In the genomic region with DNA sequence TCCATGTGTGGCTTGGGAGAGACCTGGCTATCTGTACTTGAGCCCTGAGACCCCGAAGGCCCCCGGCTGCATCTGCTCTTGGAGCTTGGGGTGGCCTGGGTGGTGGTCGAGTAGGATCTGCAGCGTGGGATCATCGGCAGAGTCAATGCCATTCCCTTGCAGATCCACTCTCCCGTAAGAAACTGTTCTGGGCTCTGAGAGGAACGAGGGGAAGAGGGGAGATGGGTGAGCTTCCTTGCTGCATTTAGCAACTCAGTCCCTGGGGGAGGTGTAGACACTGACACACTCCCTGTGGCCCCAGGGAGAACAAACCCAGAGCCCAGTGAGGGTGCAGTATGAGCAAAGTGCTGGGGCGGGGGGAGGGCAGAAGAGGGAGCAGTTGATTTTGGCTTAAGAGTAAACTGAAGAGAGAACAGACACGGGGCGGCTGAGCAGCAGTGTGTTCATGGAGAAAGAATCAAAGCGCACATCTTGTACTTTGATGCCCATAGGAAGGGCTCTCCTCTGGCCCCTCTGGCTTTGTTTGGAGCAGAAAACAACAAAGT, we compare ENCODE assay signal across 1 cellular context.
TF ChIP-seq lines count a peak whose summit lies in the region.

No MANE protein-coding gene starts in this region.

TF ChIP-seq in HepG2, 621 proteins besides CTCF, POLR2A, EP300 and RAD21 (continued from another document and continues in another):
- TF ChIP-seq ELF4 (CRISPR knock-in tag; IDR thresholded peaks at IDR 0.05; ENCODE audit: borderline replicate concordance) (no peak), TSC22D2 (CRISPR knock-in tag; IDR thresholded peaks at IDR 0.05; ENCODE audit: borderline replicate concordance) (no peak), TEAD2 (CRISPR knock-in tag; IDR thresholded peaks at IDR 0.05) (no peak), ELF3 (CRISPR knock-in tag; IDR thresholded peaks at IDR 0.05) (no peak), ZNF136 (CRISPR knock-in tag; IDR thresholded peaks at IDR 0.05; ENCODE audit: low read depth) (peak; percentile 92), ZNF549 (CRISPR knock-in tag; IDR thresholded peaks at IDR 0.05) (no peak), NFKB2 (CRISPR knock-in tag; IDR thresholded peaks at IDR 0.05; ENCODE audit: borderline replicate concordance) (no peak), GTF2F1 (IDR thresholded peaks at IDR 0.05; ENCODE audit: low read length) (no peak), KLF16 (CRISPR knock-in tag; IDR thresholded peaks at IDR 0.05) (no peak), ZNF101 (CRISPR knock-in tag; IDR thresholded peaks at IDR 0.05; ENCODE audit: borderline replicate concordance, low read depth) (0 out of 2 replicates have a peak, but pooled peaks have one; percentile 32), NBN (conservative IDR thresholded peaks at IDR 0.05) (no peak), TAF15 (IDR thresholded peaks at IDR 0.05; ENCODE audit: low read depth, low read length, poor library complexity, severe bottlenecking) (no peak), PPARG (CRISPR knock-in tag; conservative IDR thresholded peaks at IDR 0.05) (no peak), GTF3A (CRISPR knock-in tag; conservative IDR thresholded peaks at IDR 0.05) (peak; percentile 87; the same call in 1 of the 2 replicates), ZNF333 (CRISPR knock-in tag; IDR thresholded peaks at IDR 0.05; ENCODE audit: borderline replicate concordance) (peak; percentile 84; the same call in 1 of the 2 replicates), ZNF274 (CRISPR knock-in tag; IDR thresholded peaks at IDR 0.05) (peak; percentile 70; the same call in 1 of the 2 replicates), ZSCAN22 (CRISPR knock-in tag; IDR thresholded peaks at IDR 0.05) (no peak), SMAD1 (CRISPR knock-in tag; IDR thresholded peaks at IDR 0.05; ENCODE audit: borderline replicate concordance, low read depth) (no peak), NFE2L2 (IDR thresholded peaks at IDR 0.05; ENCODE audit: low read length) (no peak), SPEN (CRISPR knock-in tag; IDR thresholded peaks at IDR 0.05; ENCODE audit: low read depth) (no peak), BRCA1 (CRISPR knock-in tag; IDR thresholded peaks at IDR 0.05) (no peak), SMAD3 (CRISPR knock-in tag; IDR thresholded peaks at IDR 0.05) (no peak), ISX (CRISPR knock-in tag; conservative IDR thresholded peaks at IDR 0.05) (no peak), JUNB (CRISPR knock-in tag; IDR thresholded peaks at IDR 0.05; ENCODE audit: borderline replicate concordance) (no peak), NFYB (CRISPR knock-in tag; IDR thresholded peaks at IDR 0.05) (no peak)
- TF ChIP-seq, protein P1, sequence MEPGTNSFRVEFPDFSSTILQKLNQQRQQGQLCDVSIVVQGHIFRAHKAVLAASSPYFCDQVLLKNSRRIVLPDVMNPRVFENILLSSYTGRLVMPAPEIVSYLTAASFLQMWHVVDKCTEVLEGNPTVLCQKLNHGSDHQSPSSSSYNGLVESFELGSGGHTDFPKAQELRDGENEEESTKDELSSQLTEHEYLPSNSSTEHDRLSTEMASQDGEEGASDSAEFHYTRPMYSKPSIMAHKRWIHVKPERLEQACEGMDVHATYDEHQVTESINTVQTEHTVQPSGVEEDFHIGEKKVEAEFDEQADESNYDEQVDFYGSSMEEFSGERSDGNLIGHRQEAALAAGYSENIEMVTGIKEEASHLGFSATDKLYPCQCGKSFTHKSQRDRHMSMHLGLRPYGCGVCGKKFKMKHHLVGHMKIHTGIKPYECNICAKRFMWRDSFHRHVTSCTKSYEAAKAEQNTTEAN (CRISPR knock-in tag; conservative IDR thresholded peaks at IDR 0.05) = no peak
- TF ChIP-seq, protein P2, sequence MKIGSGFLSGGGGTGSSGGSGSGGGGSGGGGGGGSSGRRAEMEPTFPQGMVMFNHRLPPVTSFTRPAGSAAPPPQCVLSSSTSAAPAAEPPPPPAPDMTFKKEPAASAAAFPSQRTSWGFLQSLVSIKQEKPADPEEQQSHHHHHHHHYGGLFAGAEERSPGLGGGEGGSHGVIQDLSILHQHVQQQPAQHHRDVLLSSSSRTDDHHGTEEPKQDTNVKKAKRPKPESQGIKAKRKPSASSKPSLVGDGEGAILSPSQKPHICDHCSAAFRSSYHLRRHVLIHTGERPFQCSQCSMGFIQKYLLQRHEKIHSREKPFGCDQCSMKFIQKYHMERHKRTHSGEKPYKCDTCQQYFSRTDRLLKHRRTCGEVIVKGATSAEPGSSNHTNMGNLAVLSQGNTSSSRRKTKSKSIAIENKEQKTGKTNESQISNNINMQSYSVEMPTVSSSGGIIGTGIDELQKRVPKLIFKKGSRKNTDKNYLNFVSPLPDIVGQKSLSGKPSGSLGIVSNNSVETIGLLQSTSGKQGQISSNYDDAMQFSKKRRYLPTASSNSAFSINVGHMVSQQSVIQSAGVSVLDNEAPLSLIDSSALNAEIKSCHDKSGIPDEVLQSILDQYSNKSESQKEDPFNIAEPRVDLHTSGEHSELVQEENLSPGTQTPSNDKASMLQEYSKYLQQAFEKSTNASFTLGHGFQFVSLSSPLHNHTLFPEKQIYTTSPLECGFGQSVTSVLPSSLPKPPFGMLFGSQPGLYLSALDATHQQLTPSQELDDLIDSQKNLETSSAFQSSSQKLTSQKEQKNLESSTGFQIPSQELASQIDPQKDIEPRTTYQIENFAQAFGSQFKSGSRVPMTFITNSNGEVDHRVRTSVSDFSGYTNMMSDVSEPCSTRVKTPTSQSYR (CRISPR knock-in tag; IDR thresholded peaks at IDR 0.05; ENCODE audit: borderline replicate concordance) = no peak
- TF ChIP-seq, protein P3, sequence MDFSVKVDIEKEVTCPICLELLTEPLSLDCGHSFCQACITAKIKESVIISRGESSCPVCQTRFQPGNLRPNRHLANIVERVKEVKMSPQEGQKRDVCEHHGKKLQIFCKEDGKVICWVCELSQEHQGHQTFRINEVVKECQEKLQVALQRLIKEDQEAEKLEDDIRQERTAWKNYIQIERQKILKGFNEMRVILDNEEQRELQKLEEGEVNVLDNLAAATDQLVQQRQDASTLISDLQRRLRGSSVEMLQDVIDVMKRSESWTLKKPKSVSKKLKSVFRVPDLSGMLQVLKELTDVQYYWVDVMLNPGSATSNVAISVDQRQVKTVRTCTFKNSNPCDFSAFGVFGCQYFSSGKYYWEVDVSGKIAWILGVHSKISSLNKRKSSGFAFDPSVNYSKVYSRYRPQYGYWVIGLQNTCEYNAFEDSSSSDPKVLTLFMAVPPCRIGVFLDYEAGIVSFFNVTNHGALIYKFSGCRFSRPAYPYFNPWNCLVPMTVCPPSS (IDR thresholded peaks at IDR 0.05) = no peak
- TF ChIP-seq, protein P4, sequence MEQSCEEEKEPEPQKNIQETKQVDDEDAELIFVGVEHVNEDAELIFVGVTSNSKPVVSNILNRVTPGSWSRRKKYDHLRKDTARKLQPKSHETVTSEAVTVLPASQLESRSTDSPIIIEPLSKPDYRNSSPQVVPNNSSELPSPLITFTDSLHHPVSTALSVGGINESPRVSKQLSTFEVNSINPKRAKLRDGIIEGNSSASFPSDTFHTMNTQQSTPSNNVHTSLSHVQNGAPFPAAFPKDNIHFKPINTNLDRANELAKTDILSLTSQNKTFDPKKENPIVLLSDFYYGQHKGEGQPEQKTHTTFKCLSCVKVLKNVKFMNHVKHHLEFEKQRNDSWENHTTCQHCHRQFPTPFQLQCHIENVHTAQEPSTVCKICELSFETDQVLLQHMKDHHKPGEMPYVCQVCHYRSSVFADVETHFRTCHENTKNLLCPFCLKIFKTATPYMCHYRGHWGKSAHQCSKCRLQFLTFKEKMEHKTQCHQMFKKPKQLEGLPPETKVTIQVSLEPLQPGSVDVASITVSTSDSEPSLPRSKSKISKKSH (CRISPR knock-in tag; IDR thresholded peaks at IDR 0.05; ENCODE audit: borderline replicate concordance) = no peak
- TF ChIP-seq, protein P5, sequence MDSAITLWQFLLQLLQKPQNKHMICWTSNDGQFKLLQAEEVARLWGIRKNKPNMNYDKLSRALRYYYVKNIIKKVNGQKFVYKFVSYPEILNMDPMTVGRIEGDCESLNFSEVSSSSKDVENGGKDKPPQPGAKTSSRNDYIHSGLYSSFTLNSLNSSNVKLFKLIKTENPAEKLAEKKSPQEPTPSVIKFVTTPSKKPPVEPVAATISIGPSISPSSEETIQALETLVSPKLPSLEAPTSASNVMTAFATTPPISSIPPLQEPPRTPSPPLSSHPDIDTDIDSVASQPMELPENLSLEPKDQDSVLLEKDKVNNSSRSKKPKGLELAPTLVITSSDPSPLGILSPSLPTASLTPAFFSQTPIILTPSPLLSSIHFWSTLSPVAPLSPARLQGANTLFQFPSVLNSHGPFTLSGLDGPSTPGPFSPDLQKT (CRISPR knock-in tag; IDR thresholded peaks at IDR 0.05; ENCODE audit: borderline replicate concordance) = no peak
- TF ChIP-seq, protein P6, sequence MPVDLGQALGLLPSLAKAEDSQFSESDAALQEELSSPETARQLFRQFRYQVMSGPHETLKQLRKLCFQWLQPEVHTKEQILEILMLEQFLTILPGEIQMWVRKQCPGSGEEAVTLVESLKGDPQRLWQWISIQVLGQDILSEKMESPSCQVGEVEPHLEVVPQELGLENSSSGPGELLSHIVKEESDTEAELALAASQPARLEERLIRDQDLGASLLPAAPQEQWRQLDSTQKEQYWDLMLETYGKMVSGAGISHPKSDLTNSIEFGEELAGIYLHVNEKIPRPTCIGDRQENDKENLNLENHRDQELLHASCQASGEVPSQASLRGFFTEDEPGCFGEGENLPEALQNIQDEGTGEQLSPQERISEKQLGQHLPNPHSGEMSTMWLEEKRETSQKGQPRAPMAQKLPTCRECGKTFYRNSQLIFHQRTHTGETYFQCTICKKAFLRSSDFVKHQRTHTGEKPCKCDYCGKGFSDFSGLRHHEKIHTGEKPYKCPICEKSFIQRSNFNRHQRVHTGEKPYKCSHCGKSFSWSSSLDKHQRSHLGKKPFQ (CRISPR knock-in tag; IDR thresholded peaks at IDR 0.05; ENCODE audit: insufficient replicate concordance) = no peak
- TF ChIP-seq, protein P7, sequence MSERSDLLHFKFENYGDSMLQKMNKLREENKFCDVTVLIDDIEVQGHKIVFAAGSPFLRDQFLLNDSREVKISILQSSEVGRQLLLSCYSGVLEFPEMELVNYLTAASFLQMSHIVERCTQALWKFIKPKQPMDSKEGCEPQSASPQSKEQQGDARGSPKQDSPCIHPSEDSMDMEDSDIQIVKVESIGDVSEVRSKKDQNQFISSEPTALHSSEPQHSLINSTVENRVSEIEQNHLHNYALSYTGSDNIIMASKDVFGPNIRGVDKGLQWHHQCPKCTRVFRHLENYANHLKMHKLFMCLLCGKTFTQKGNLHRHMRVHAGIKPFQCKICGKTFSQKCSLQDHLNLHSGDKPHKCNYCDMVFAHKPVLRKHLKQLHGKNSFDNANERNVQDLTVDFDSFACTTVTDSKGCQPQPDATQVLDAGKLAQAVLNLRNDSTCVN (CRISPR knock-in tag; IDR thresholded peaks at IDR 0.05; ENCODE audit: borderline replicate concordance) = no peak
- TF ChIP-seq, protein P8, sequence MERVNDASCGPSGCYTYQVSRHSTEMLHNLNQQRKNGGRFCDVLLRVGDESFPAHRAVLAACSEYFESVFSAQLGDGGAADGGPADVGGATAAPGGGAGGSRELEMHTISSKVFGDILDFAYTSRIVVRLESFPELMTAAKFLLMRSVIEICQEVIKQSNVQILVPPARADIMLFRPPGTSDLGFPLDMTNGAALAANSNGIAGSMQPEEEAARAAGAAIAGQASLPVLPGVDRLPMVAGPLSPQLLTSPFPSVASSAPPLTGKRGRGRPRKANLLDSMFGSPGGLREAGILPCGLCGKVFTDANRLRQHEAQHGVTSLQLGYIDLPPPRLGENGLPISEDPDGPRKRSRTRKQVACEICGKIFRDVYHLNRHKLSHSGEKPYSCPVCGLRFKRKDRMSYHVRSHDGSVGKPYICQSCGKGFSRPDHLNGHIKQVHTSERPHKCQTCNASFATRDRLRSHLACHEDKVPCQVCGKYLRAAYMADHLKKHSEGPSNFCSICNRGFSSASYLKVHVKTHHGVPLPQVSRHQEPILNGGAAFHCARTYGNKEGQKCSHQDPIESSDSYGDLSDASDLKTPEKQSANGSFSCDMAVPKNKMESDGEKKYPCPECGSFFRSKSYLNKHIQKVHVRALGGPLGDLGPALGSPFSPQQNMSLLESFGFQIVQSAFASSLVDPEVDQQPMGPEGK (CRISPR knock-in tag; IDR thresholded peaks at IDR 0.05) = peak; percentile 75; the same call in 1 of the 2 replicates
- TF ChIP-seq, protein P9, sequence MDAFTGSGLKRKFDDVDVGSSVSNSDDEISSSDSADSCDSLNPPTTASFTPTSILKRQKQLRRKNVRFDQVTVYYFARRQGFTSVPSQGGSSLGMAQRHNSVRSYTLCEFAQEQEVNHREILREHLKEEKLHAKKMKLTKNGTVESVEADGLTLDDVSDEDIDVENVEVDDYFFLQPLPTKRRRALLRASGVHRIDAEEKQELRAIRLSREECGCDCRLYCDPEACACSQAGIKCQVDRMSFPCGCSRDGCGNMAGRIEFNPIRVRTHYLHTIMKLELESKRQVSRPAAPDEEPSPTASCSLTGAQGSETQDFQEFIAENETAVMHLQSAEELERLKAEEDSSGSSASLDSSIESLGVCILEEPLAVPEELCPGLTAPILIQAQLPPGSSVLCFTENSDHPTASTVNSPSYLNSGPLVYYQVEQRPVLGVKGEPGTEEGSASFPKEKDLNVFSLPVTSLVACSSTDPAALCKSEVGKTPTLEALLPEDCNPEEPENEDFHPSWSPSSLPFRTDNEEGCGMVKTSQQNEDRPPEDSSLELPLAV (CRISPR knock-in tag; conservative IDR thresholded peaks at IDR 0.05; ENCODE audit: low read depth) = no peak
- TF ChIP-seq, protein P10, sequence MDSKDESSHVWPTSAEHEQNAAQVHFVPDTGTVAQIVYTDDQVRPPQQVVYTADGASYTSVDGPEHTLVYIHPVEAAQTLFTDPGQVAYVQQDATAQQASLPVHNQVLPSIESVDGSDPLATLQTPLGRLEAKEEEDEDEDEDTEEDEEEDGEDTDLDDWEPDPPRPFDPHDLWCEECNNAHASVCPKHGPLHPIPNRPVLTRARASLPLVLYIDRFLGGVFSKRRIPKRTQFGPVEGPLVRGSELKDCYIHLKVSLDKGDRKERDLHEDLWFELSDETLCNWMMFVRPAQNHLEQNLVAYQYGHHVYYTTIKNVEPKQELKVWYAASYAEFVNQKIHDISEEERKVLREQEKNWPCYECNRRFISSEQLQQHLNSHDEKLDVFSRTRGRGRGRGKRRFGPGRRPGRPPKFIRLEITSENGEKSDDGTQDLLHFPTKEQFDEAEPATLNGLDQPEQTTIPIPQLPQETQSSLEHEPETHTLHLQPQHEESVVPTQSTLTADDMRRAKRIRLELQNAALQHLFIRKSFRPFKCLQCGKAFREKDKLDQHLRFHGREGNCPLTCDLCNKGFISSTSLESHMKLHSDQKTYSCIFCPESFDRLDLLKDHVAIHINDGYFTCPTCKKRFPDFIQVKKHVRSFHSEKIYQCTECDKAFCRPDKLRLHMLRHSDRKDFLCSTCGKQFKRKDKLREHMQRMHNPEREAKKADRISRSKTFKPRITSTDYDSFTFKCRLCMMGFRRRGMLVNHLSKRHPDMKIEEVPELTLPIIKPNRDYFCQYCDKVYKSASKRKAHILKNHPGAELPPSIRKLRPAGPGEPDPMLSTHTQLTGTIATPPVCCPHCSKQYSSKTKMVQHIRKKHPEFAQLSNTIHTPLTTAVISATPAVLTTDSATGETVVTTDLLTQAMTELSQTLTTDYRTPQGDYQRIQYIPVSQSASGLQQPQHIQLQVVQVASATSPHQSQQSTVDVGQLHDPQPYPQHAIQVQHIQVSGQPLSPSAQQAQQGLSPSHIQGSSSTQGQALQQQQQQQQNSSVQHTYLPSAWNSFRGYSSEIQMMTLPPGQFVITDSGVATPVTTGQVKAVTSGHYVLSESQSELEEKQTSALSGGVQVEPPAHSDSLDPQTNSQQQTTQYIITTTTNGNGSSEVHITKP (CRISPR knock-in tag; IDR thresholded peaks at IDR 0.05; ENCODE audit: low read depth) = no peak
- TF ChIP-seq, protein P11, sequence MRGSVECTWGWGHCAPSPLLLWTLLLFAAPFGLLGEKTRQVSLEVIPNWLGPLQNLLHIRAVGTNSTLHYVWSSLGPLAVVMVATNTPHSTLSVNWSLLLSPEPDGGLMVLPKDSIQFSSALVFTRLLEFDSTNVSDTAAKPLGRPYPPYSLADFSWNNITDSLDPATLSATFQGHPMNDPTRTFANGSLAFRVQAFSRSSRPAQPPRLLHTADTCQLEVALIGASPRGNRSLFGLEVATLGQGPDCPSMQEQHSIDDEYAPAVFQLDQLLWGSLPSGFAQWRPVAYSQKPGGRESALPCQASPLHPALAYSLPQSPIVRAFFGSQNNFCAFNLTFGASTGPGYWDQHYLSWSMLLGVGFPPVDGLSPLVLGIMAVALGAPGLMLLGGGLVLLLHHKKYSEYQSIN (CRISPR knock-in tag; IDR thresholded peaks at IDR 0.05; ENCODE audit: borderline replicate concordance) = no peak
